Comparison of ENCODE assay signal across 1 cellular context in genomic region chr1:156091610-156092009, GRCh38.
TF ChIP-seq lines count a peak whose summit lies in the region.

No MANE protein-coding gene starts in this region.

TF ChIP-seq in HepG2, 621 proteins besides CTCF, POLR2A, EP300 and RAD21:
- TF ChIP-seq ZMYM3 (CRISPR knock-in tag; IDR thresholded peaks at IDR 0.05) (no peak), FOXA3 (CRISPR knock-in tag; IDR thresholded peaks at IDR 0.05) (no peak), ZNF121 (CRISPR knock-in tag; IDR thresholded peaks at IDR 0.05) (peak; percentile 46; the same call in 1 of the 2 replicates)
